Comparison of ENCODE assay signal across 8 cellular contexts in genomic region chr15:45198337-45199135, GRCh38. TPM values are rescaled to one million over a fixed set of nuclear protein-coding genes. Genes with fewer than 3 reads are reported as not detected.
DNase-seq lines count a peak whose midpoint lies in the region; ATAC-seq and TF ChIP-seq lines count a peak whose summit lies in the region.

No MANE protein-coding gene starts in this region.

- peak overlapping the region; percentile 93 to 98 (median 96) for H3K27ac ChIP-seq in upper lobe of left lung

- peak in 1 of 4 donors; percentile 20 for TF ChIP-seq EP300 in upper lobe of left lung (IDR thresholded peaks at IDR 0.05)

- TF ChIP-seq CTCF in GM10248 (IDR thresholded peaks at IDR 0.05; ENCODE audit: control extremely low read depth, extremely low read depth, low read depth, missing control alignments) (peak; percentile 69), HFF-Myc (IDR thresholded peaks at IDR 0.05; ENCODE audit: low read depth, low read length, missing control alignments) (peak; percentile 92), NB4 (IDR thresholded peaks at IDR 0.05; ENCODE audit: low read depth, low read length) (peak; percentile 70), upper lobe of left lung (IDR thresholded peaks at IDR 0.05) (peak; percentile 43 to 83 (median 77))

- intact Hi-C loops in cardiac septum (cut with DNase I), result loop anchor here (1.0 kb wide), 1 partner anchor 31 kb away; no protein-coding TSS in a partner anchor

- DNase-seq in GM10248 (ENCODE audit: extremely low spot score) (peak; percentile 90), HFF-Myc (ENCODE audit: extremely low read depth, low read depth) (peak; percentile 92), NB4 (ENCODE audit: low read depth) (peak; percentile 93), cardiac septum (ENCODE audit: low spot score) (peak; percentile 95), pons (ENCODE audit: low spot score) (peak; percentile 99), upper lobe of left lung (peak; percentile 86 to 95)
- peak; percentile 79 for DNase-seq in activated naive CD8-positive, alpha-beta T cell treated with anti-CD3 and anti-CD28 coated beads, Interleukin-2, amount 50 U/mL, for 16 hours (ENCODE audit: low read depth, low spot score)

- 0 to 1% methylated on average over 34 to 37 of the region's 42 CpGs for WGBS in upper lobe of left lung, 2 donors

- no peaks in the 10 kb centered on the region for H3K36me3 ChIP-seq in upper lobe of left lung

- CTCF ChIA-PET in GM10248 (lab: Yijun Ruan, JAX), result interaction anchor here (0.6 to 3.4 kb wide), 19 partner anchors 9 to 470 kb away, joined by 3 to 21 read pairs (median 5); partner anchors contain the start of gene SHF

- POLR2A ChIA-PET in GM10248 (lab: Yijun Ruan, JAX), result interaction anchor here (0.5 to 1.5 kb wide), 4 partner anchors 11 to 483 kb away, joined by 3 to 11 read pairs (median 5); partner anchors contain the start of gene SHF

- ATAC-seq in SK-N-SH treated with all-trans-retinoic acid at 6 μM for 48 hours (peak; percentile 78), upper lobe of left lung (ENCODE audit: low FRiP score in 2 of 2) (peak; percentile 88 to 94)

- no peaks in the 10 kb centered on the region for H3K27me3 ChIP-seq in upper lobe of left lung

- H3K4me1 ChIP-seq in upper lobe of left lung, result peaks cover 8 to 18% (median 11%) of the 10 kb centered on the region in 4 donors

- peak; percentile 76 for TF ChIP-seq POLR2A in NB4 (IDR thresholded peaks at IDR 0.05; ENCODE audit: extremely low read depth, insufficient read length)
- peak in 3 of 4 donors; percentile 81 to 94 (median 87) for TF ChIP-seq POLR2A in upper lobe of left lung (IDR thresholded peaks at IDR 0.05)

- no peaks in the 10 kb centered on the region for H3K9me3 ChIP-seq in upper lobe of left lung

- H3K4me3 ChIP-seq in HFF-Myc (replicated peaks; ENCODE audit: low read depth, low read length), result peak overlapping the region; percentile 58
- peak overlapping the region; percentile 80 for H3K4me3 ChIP-seq in NB4 (ENCODE audit: low read depth, low read length)
- H3K4me3 ChIP-seq in upper lobe of left lung, result peak overlapping the region; percentile 61 to 92 (median 71)

TF ChIP-seq in SK-N-SH treated with all-trans-retinoic acid at 6 μM for 48 hours, 23 proteins besides CTCF, POLR2A, EP300 and RAD21:
- peak; percentile 28; the same call in 1 of the 2 replicates for TF ChIP-seq TSHZ2 (CRISPR knock-in tag; IDR thresholded peaks at IDR 0.05)
- TF ChIP-seq ZNF70 (CRISPR knock-in tag; IDR thresholded peaks at IDR 0.05), result no peak
- 0 out of 2 replicates have a peak, but pooled peaks have one; percentile 49 for TF ChIP-seq GLIS3 (CRISPR knock-in tag; IDR thresholded peaks at IDR 0.05)
- TF ChIP-seq CSRNP3 (CRISPR knock-in tag; IDR thresholded peaks at IDR 0.05), result no peak
- 0 out of 2 replicates have a peak, but pooled peaks have one; percentile 13 for TF ChIP-seq POU6F1 (CRISPR knock-in tag; IDR thresholded peaks at IDR 0.05; ENCODE audit: borderline replicate concordance, low read depth)

RNA-seq across cellular contexts. Expression of gene SHF, which starts 10.8 kb away (rescaled TPM):
- total RNA-seq in cardiac septum (4.2 TPM), upper lobe of left lung (1 to 10 TPM; 1.4 to 8.0 (median 5.1) TPM)

RNA-seq across cellular contexts. Expression of gene SLC28A2, which starts 53.5 kb away (rescaled TPM):
- total RNA-seq in cardiac septum (not detected), upper lobe of left lung (under 1 TPM in 1 of 6 donors, not detected in 5; 0.20 TPM)

Comparison
In these comparisons a context has a peak if more than half of its experiments do, and no peak if none do; other contexts are left out.
1. Peak in every context shown above with its lines: DNase-seq, ATAC-seq, H3K4me3 ChIP-seq and H3K27ac ChIP-seq.